In genomic region chr20:38804243-38804642, GRCh38 we compare ENCODE assay signal across 10 cellular contexts. TPM values are rescaled to one million over a fixed set of nuclear protein-coding genes. Genes with fewer than 3 reads are reported as not detected.
DNase-seq lines count a peak whose midpoint lies in the region; ATAC-seq and TF ChIP-seq lines count a peak whose summit lies in the region.
"Had no signal": no experiment of that assay in that cellular context is flagged by ENCODE, and none has a peak within 500 bp of the region (broad histone marks: within the 10 kb centered on the region; RNA-seq: fewer than 3 reads in every experiment).

No MANE protein-coding gene starts in this region.

- CTCF ChIA-PET in T-cell (lab: Charles Lee) = interaction anchor here in 1 of 2 donors (0.6 to 1.1 kb wide), 2 partner anchors 88 to 89 kb away, joined by 3 to 4 read pairs; no protein-coding TSS in a partner anchor
- CTCF ChIA-PET in PC-9 (lab: Charles Lee) = no interaction called here

- H3K9me3 Mint-ChIP-seq in T-cell = no peaks in the 10 kb centered on the region

- H3K36me3 ChIP-seq in HUES48 (ENCODE audit: control insufficient read depth, insufficient read depth, low read length) (no peaks in the 10 kb centered on the region), esophagus (ENCODE audit: control insufficient read depth in 2 of 2, insufficient read depth in 2 of 2, low read length in 1 of 2) (no peaks in the 10 kb centered on the region), PC-9 (ENCODE audit: low read depth) (no peaks in the 10 kb centered on the region)

- H3K4me3 ChIP-seq in HUES48 (ENCODE audit: low read depth, low read length) = peak overlapping the region; percentile 68
- H3K4me3 ChIP-seq in esophagus (ENCODE audit: low read depth in 1 of 2, low read length in 2 of 2) = no peak overlapping the region
- no peak overlapping the region for H3K4me3 ChIP-seq in skin epidermis
- no peak overlapping the region for H3K4me3 ChIP-seq in PC-9

- H3K27ac ChIP-seq in HUES48 (ENCODE audit: low read depth, low read length) (peak overlapping the region; percentile 95), esophagus (ENCODE audit: low read depth in 2 of 2, low read length in 1 of 2) (peak overlapping the region; percentile 2 to 59), skin epidermis (peak overlapping the region in 15 of 21 experiments; percentile 2 to 97 (median 80)), PC-9 (no peak overlapping the region)

- H3K27me3 Mint-ChIP-seq in T-cell = no peaks in the 10 kb centered on the region

- no peaks in the 10 kb centered on the region for H4K20me1 ChIP-seq in PC-9 (ENCODE audit: insufficient read depth)

- no peak overlapping the region for H3K4me2 ChIP-seq in PC-9

- peaks cover 8% of the 10 kb centered on the region for H3K36me3 Mint-ChIP-seq in T-cell

- 82 to 84% methylated on average over 3 of the region's 3 CpGs for WGBS in esophagus, 2 donors

- no peaks in the 10 kb centered on the region for H3K9me2 ChIP-seq in PC-9 (ENCODE audit: insufficient read depth)

- BruUV-seq in PC-9 (replicated peaks; lab: Mats Ljungman, UMichigan) = no TSS peak

- H3K9ac ChIP-seq in HUES48 (ENCODE audit: low read depth, low read length) = peak overlapping the region; percentile 28; the same call in 1 of the 2 replicates

- no peak for ATAC-seq in T-cell (replicated peaks in 1 of 4)
- ATAC-seq in activated CD4-positive, CD25-positive, alpha-beta regulatory T cell treated with anti-CD3 and anti-CD28 coated beads, Interleukin-2, amount 50 U/mL, for 24 hours = no peak

- H3K4me1 Mint-ChIP-seq in T-cell = peaks cover 46 to 51% (median 47%) of the 10 kb centered on the region in 3 donors

- no peak overlapping the region for H2AFZ ChIP-seq in PC-9

- POLR2A ChIA-PET in T-cell (lab: Charles Lee) = interaction anchor here (0.6 to 0.7 kb wide), 2 partner anchors 32 to 129 kb away, joined by 3 to 5 read pairs; no protein-coding TSS in a partner anchor
- POLR2A ChIA-PET in PC-9 (lab: Charles Lee; ENCODE audit: unreplicated experiment) = no interaction called here

- H3K27ac Mint-ChIP-seq in T-cell = peak overlapping the region; percentile 97

- H3K9me3 ChIP-seq in HUES48 (ENCODE audit: control insufficient read depth, insufficient read depth, low read length) = no peaks in the 10 kb centered on the region
- H3K9me3 ChIP-seq in esophagus (ENCODE audit: control insufficient read depth in 2 of 2, insufficient read depth in 1 of 2, low read depth in 1 of 2, low read length in 1 of 2) = no peaks in the 10 kb centered on the region
- no peaks in the 10 kb centered on the region for H3K9me3 ChIP-seq in PC-9 (ENCODE audit: insufficient read depth, low read depth)

- H3F3A ChIP-seq in PC-9 (ENCODE audit: insufficient read depth, low read depth) = no peaks in the 10 kb centered on the region

- intact Hi-C loops in PC-9 (cut with micrococcal nuclease; ENCODE audit: unreplicated experiment) = no loop called here

- peak overlapping the region; percentile 34 to 91 (median 88) for H3K4me3 Mint-ChIP-seq in T-cell

- H3K4me1 ChIP-seq in HUES48 (ENCODE audit: control insufficient read depth, insufficient read depth, low read length) (peaks cover 24% of the 10 kb centered on the region), esophagus (ENCODE audit: control insufficient read depth in 2 of 2, insufficient read depth in 2 of 2, low read length in 1 of 2) (peaks cover 0 to 4% of the 10 kb centered on the region in 2 donors), PC-9 (replicated peaks; ENCODE audit: insufficient read depth) (no peaks in the 10 kb centered on the region)

- no peaks in the 10 kb centered on the region for H3K79me2 ChIP-seq in PC-9 (ENCODE audit: low read depth)

- no peak for TF ChIP-seq CTCF in PC-9 (conservative IDR thresholded peaks at IDR 0.05)

- DNase-seq in T-cell (no peak), PC-9 (no peak)
- no peak for DNase-seq in central memory CD4-positive, alpha-beta T cell
- DNase-seq: EL, NCI-H526 treated with DMSO at 0.1 percent for 48 hours, occipital lobe had no signal

- H3K27me3 ChIP-seq in HUES48 (ENCODE audit: control insufficient read depth, insufficient read depth, low read length) (peaks cover 17% of the 10 kb centered on the region), esophagus (ENCODE audit: control insufficient read depth in 1 of 2, insufficient read depth in 2 of 2, low read length in 2 of 2) (peaks cover 0 to 8% of the 10 kb centered on the region in 2 donors), PC-9 (ENCODE audit: insufficient read depth, low read depth) (peaks cover 45% of the 10 kb centered on the region)

RNA-seq across cellular contexts. Expression of gene PPP1R16B, which starts 1.3 kb away (rescaled TPM):
- 10 to 100 TPM; 32.0 to 58.5 (median 50.2) TPM for total RNA-seq in T-cell
- polyA plus RNA-seq in esophagus = 1 to 10 TPM; 1.0 to 1.5 TPM
- total RNA-seq in PC-9 (2021) = 0.05 TPM in 1 of 2 replicates, not detected in the other

RNA-seq across cellular contexts. Expression of gene ACTR5, which starts 56.0 kb away (rescaled TPM):
- total RNA-seq in T-cell (10 to 100 TPM; 15.8 to 20.1 (median 18.8) TPM), PC-9 (2021) (7.8 and 10.1 TPM in 2 replicates)
- polyA plus RNA-seq in esophagus = 1 to 10 TPM; 5.2 to 6.3 TPM

Comparison
In these comparisons a context has a peak if more than half of its experiments do, and no peak if none do; other contexts are left out.
1. RNA of gene PPP1R16B, which starts 1.3 kb away (total RNA-seq): 32.0 to 58.5 TPM in T-cell; 0.05 TPM in PC-9; every median in the first group is over 10 times any median in the second.